22 cellular contexts compared by ENCODE assay signal in the genomic region with DNA sequence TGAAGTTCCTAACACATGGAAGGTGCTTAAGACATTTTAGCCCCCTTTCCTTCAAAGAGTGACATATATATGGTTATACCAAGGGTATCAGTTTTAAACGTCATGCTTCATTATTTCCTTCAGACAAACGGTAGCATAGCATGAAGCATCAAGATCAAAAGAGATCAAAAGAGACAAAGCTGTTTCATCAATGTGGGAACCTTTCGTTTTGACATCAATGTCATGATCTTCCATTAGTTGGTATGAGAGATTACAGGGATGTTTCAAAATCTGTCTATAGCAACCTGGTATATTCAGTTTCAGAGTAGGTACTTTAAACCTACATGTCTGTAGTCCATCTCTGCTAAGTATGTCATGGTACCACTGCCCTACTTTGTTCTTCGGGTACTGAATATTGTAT. TPM values are rescaled to one million over a fixed set of nuclear protein-coding genes. Genes with fewer than 3 reads are reported as not detected.
DNase-seq lines count a peak whose midpoint lies in the region; ATAC-seq lines count a peak whose summit lies in the region.
"Had no signal": no experiment of that assay in that cellular context is flagged by ENCODE, and none has a peak within 500 bp of the region (broad histone marks: within the 10 kb centered on the region; RNA-seq: fewer than 3 reads in every experiment).

No MANE protein-coding gene starts in this region.

- intact Hi-C loops in CD4-positive, alpha-beta memory T cell (cut with micrococcal nuclease) = no loop called here
- intact Hi-C loops in naive thymus-derived CD4-positive, alpha-beta T cell (cut with micrococcal nuclease) = loop anchor here in 1 of 2 donors (5.0 kb wide), 1 partner anchor 283 kb away; no protein-coding TSS in a partner anchor

- no peaks in the 10 kb centered on the region for H3K9me3 ChIP-seq in CD4-positive, alpha-beta memory T cell (ENCODE audit: control insufficient read depth in 1 of 2, low read length in 2 of 2)
- H3K9me3 ChIP-seq in T-helper 17 cell (ENCODE audit: control insufficient read depth, low read length, poor library complexity, severe bottlenecking) = no peaks in the 10 kb centered on the region
- H3K9me3 ChIP-seq in naive thymus-derived CD4-positive, alpha-beta T cell (ENCODE audit: control insufficient read depth in 2 of 3, low read length in 3 of 3) = no peaks in the 10 kb centered on the region
- H3K9me3 ChIP-seq: Peyer's patch, SJSA1 had no signal

- peaks cover 79% of the 10 kb centered on the region for H3K36me3 Mint-ChIP-seq in activated T-cell treated with anti-CD3 and anti-CD28 coated beads, Interleukin-2, amount 50 U/mL, for 24 hours (ENCODE audit: low read depth)
- peaks cover 25 to 48% of the 10 kb centered on the region in 2 donors for H3K36me3 Mint-ChIP-seq in CD4-positive, alpha-beta memory T cell
- H3K36me3 Mint-ChIP-seq in T-helper 17 cell (ENCODE audit: low read depth) = peaks cover 2% of the 10 kb centered on the region
- peaks cover 0 to 41% (median 8%) of the 10 kb centered on the region in 5 donors for H3K36me3 Mint-ChIP-seq in naive thymus-derived CD4-positive, alpha-beta T cell

- peak overlapping the region; percentile 71 for H3K27ac Mint-ChIP-seq in activated T-cell treated with anti-CD3 and anti-CD28 coated beads, Interleukin-2, amount 50 U/mL, for 24 hours
- H3K27ac Mint-ChIP-seq in CD4-positive, alpha-beta memory T cell = peak overlapping the region in 4 of 7 donors; percentile 4 to 75 (median 33)
- peak overlapping the region; percentile 9 for H3K27ac Mint-ChIP-seq in T-helper 17 cell
- peak overlapping the region in 3 of 9 donors; percentile 42 to 59 (median 48) for H3K27ac Mint-ChIP-seq in naive thymus-derived CD4-positive, alpha-beta T cell
- H3K27ac Mint-ChIP-seq: GM23338 had no signal

- CTCF ChIA-PET in CD4-positive, alpha-beta memory T cell (lab: Charles Lee; ENCODE audit: partially characterized antibody) = interaction anchor here (0.6 kb wide), 1 partner anchor 541 kb away, joined by 3 read pairs; no protein-coding TSS in a partner anchor
- CTCF ChIA-PET in naive thymus-derived CD4-positive, alpha-beta T cell (lab: Charles Lee) = interaction anchor here (0.7 kb wide), 1 partner anchor 47 kb away, joined by 3 read pairs; no protein-coding TSS in a partner anchor

- peak; percentile 47 for ATAC-seq in T-helper 17 cell
- ATAC-seq in naive thymus-derived CD4-positive, alpha-beta T cell = peak; percentile 71
- ATAC-seq: GM12878, GM23338 had no signal

- no peaks in the 10 kb centered on the region for H3K9me3 Mint-ChIP-seq in activated T-cell treated with anti-CD3 and anti-CD28 coated beads, Interleukin-2, amount 50 U/mL, for 24 hours
- H3K9me3 Mint-ChIP-seq in CD4-positive, alpha-beta memory T cell = no peaks in the 10 kb centered on the region
- H3K9me3 Mint-ChIP-seq in naive thymus-derived CD4-positive, alpha-beta T cell = no peaks in the 10 kb centered on the region
- H3K9me3 Mint-ChIP-seq: GM23338 had no signal

- no peak overlapping the region for H3K27ac ChIP-seq in CD4-positive, alpha-beta memory T cell (ENCODE audit: low read depth, low read length)
- no peak overlapping the region for H3K27ac ChIP-seq in naive thymus-derived CD4-positive, alpha-beta T cell (ENCODE audit: low read depth, low read length)
- H3K27ac ChIP-seq: C4-2B, KMS-11, Peyer's patch, SJSA1 had no signal

- no peak overlapping the region for H3K4me3 Mint-ChIP-seq in activated T-cell treated with anti-CD3 and anti-CD28 coated beads, Interleukin-2, amount 50 U/mL, for 24 hours
- no peak overlapping the region for H3K4me3 Mint-ChIP-seq in CD4-positive, alpha-beta memory T cell
- no peak overlapping the region for H3K4me3 Mint-ChIP-seq in T-helper 17 cell
- H3K4me3 Mint-ChIP-seq in naive thymus-derived CD4-positive, alpha-beta T cell = no peak overlapping the region
- H3K4me3 Mint-ChIP-seq: GM23338 had no signal

- H3K4me1 Mint-ChIP-seq in activated T-cell treated with anti-CD3 and anti-CD28 coated beads, Interleukin-2, amount 50 U/mL, for 24 hours (ENCODE audit: low read depth) = peaks cover 17% of the 10 kb centered on the region
- H3K4me1 Mint-ChIP-seq in CD4-positive, alpha-beta memory T cell = peaks cover 0 to 6% (median 3%) of the 10 kb centered on the region in 4 donors
- peaks cover 3% of the 10 kb centered on the region for H3K4me1 Mint-ChIP-seq in T-helper 17 cell
- H3K4me1 Mint-ChIP-seq in naive thymus-derived CD4-positive, alpha-beta T cell = peaks cover 0 to 14% (median 7%) of the 10 kb centered on the region in 7 donors
- H3K4me1 Mint-ChIP-seq: GM23338 had no signal

- peaks cover 10% of the 10 kb centered on the region for H3K36me3 ChIP-seq in CD4-positive, alpha-beta memory T cell (ENCODE audit: insufficient read depth, low read length)
- peaks cover 0 to 11% (median 0%) of the 10 kb centered on the region in 3 experiments for H3K36me3 ChIP-seq in naive thymus-derived CD4-positive, alpha-beta T cell (ENCODE audit: control insufficient read depth in 2 of 3, insufficient read depth in 3 of 3, low read length in 3 of 3)

- POLR2A ChIA-PET in CD4-positive, alpha-beta memory T cell (lab: Charles Lee; ENCODE audit: partially characterized antibody) = no interaction called here
- POLR2A ChIA-PET in naive thymus-derived CD4-positive, alpha-beta T cell (lab: Charles Lee) = no interaction called here

- H3K4me1 ChIP-seq in CD4-positive, alpha-beta memory T cell (ENCODE audit: insufficient read depth, low read length) = no peaks in the 10 kb centered on the region
- H3K4me1 ChIP-seq in naive thymus-derived CD4-positive, alpha-beta T cell (ENCODE audit: control insufficient read depth in 2 of 2, insufficient read depth in 2 of 2, low read length in 2 of 2) = no peaks in the 10 kb centered on the region
- H3K4me1 ChIP-seq: Peyer's patch, SJSA1 had no signal

- no peak for DNase-seq in activated T-cell treated with anti-CD3 and anti-CD28 coated beads, Interleukin-2, amount 50 U/mL, for 24 hours
- DNase-seq in activated T-cell treated with anti-CD3 and anti-CD28 coated beads, Interleukin-2, amount 50 U/mL, for 1 hour = no peak
- DNase-seq in CD4-positive, alpha-beta memory T cell = peak in 3 of 5 donors; percentile 1 to 12 (median 6)
- DNase-seq in T-helper 17 cell (no peak), NCI-H748 treated with DMSO at 0.1 percent for 48 hours (lab: John Stamatoyannopoulos, UW) (no peak), NCI-H82 (lab: John Stamatoyannopoulos, UW) (no peak), EL (no peak)
- DNase-seq in naive thymus-derived CD4-positive, alpha-beta T cell = peak in 7 of 9 donors; percentile 7 to 40 (median 17)
- DNase-seq: COR-L47, DMS79 treated with DMSO at 0.1 percent for 48 hours, HCEC 1CT, NCI-H1105, NCI-H2029 treated with DMSO at 0.1 percent for 48 hours, NCI-H226, NCI-H510A treated with DMSO at 0.1 percent for 48 hours, NCI-H774, Peyer's patch had no signal

- no peaks in the 10 kb centered on the region for H3K27me3 ChIP-seq in CD4-positive, alpha-beta memory T cell (ENCODE audit: insufficient read depth, low read length)
- H3K27me3 ChIP-seq in naive thymus-derived CD4-positive, alpha-beta T cell (ENCODE audit: control insufficient read depth in 2 of 2, insufficient read depth in 2 of 2, low read length in 2 of 2) = no peaks in the 10 kb centered on the region
- H3K27me3 ChIP-seq: Peyer's patch, SJSA1 had no signal

- no peak overlapping the region for H3K4me3 ChIP-seq in CD4-positive, alpha-beta memory T cell (ENCODE audit: low read length in 2 of 2)
- no peak overlapping the region for H3K4me3 ChIP-seq in naive thymus-derived CD4-positive, alpha-beta T cell (ENCODE audit: low read length)
- H3K4me3 ChIP-seq: GM12878, GM23338, Peyer's patch, SJSA1 had no signal

- H3K27me3 Mint-ChIP-seq in activated T-cell treated with anti-CD3 and anti-CD28 coated beads, Interleukin-2, amount 50 U/mL, for 24 hours = no peaks in the 10 kb centered on the region
- H3K27me3 Mint-ChIP-seq in CD4-positive, alpha-beta memory T cell = no peaks in the 10 kb centered on the region
- H3K27me3 Mint-ChIP-seq in T-helper 17 cell = no peaks in the 10 kb centered on the region
- H3K27me3 Mint-ChIP-seq in naive thymus-derived CD4-positive, alpha-beta T cell = no peaks in the 10 kb centered on the region

RNA-seq across cellular contexts. Expression of a gene that starts 28.3 kb away (rescaled TPM):
- 10 to 100 TPM; 25.5 to 25.6 TPM for total RNA-seq in CD4-positive, alpha-beta memory T cell
- polyA plus RNA-seq in CD4-positive, alpha-beta memory T cell = 10 to 100 TPM; 25.4 to 26.8 TPM
- total RNA-seq in T-helper 17 cell = 10 to 100 TPM; 10.7 to 16.8 TPM
- total RNA-seq in naive thymus-derived CD4-positive, alpha-beta T cell = 10 to 100 TPM; 14.0 to 27.4 (median 23.2) TPM
- 10 to 100 TPM; 35.9 to 39.0 TPM for polyA plus RNA-seq in naive thymus-derived CD4-positive, alpha-beta T cell

RNA-seq across cellular contexts. Expression of a gene that starts 28.5 kb away (rescaled TPM):
- 10 to 100 TPM; 64.0 to 73.1 TPM for total RNA-seq in CD4-positive, alpha-beta memory T cell
- 10 to 100 TPM; 31.3 to 35.9 TPM for polyA plus RNA-seq in CD4-positive, alpha-beta memory T cell
- total RNA-seq in T-helper 17 cell = 10 to 100 TPM; 44.5 to 53.6 TPM
- total RNA-seq in naive thymus-derived CD4-positive, alpha-beta T cell = 10 to 100 TPM; 35.6 to 69.1 (median 52.7) TPM
- 10 to 100 TPM; 24.8 to 36.3 TPM for polyA plus RNA-seq in naive thymus-derived CD4-positive, alpha-beta T cell

Comparison
In these comparisons a context has a peak if more than half of its experiments do, and no peak if none do; other contexts are left out.
1. DNase-seq: peak in CD4-positive, alpha-beta memory T cell (3 of 5) and naive thymus-derived CD4-positive, alpha-beta T cell (7 of 9); none in activated T-cell treated with anti-CD3 and anti-CD28 coated beads, Interleukin-2, amount 50 U/mL, for 24 hours (single experiment), activated T-cell treated with anti-CD3 and anti-CD28 coated beads, Interleukin-2, amount 50 U/mL, for 1 hour (single experiment), T-helper 17 cell (0 of 3), NCI-H748 treated with DMSO at 0.1 percent for 48 hours (single experiment), NCI-H82 (single experiment) and EL (single experiment).